ENCODE assay signal across 9 cellular contexts in genomic region chr6:138162947-138163569, GRCh38. TPM values are rescaled to one million over a fixed set of nuclear protein-coding genes. Genes with fewer than 3 reads are reported as not detected.
DNase-seq lines count a peak whose midpoint lies in the region; ATAC-seq and TF ChIP-seq lines count a peak whose summit lies in the region.
"Had no signal": no experiment of that assay in that cellular context is flagged by ENCODE, and none has a peak within 500 bp of the region (broad histone marks: within the 10 kb centered on the region; RNA-seq: fewer than 3 reads in every experiment).

No MANE protein-coding gene starts in this region.

- H3K4me1 Mint-ChIP-seq in Caco-2 (ENCODE audit: low read depth, unreplicated experiment) (peaks cover 7% of the 10 kb centered on the region), IgD-negative memory B cell (peaks cover 0 to 5% (median 4%) of the 10 kb centered on the region in 3 donors), nephron progenitor cell (peaks cover 12% of the 10 kb centered on the region)
- peaks cover 4% of the 10 kb centered on the region for H3K4me1 Mint-ChIP-seq in central memory CD8-positive, alpha-beta T cell

- CTCF ChIA-PET in Caco-2 (lab: Charles Lee) = no interaction called here

- POLR2A ChIA-PET in Caco-2 (lab: Charles Lee) = no interaction called here

- peaks cover 18% of the 10 kb centered on the region for H3K27me3 Mint-ChIP-seq in Caco-2 (ENCODE audit: insufficient read depth, unreplicated experiment)
- peaks cover 40% of the 10 kb centered on the region for H3K27me3 Mint-ChIP-seq in IgD-negative memory B cell
- peaks cover 72% of the 10 kb centered on the region for H3K27me3 Mint-ChIP-seq in central memory CD8-positive, alpha-beta T cell
- H3K27me3 Mint-ChIP-seq in nephron progenitor cell (ENCODE audit: low read depth, poor library complexity) = peaks cover 93% of the 10 kb centered on the region

- H3K36me3 ChIP-seq in Caco-2 (ENCODE audit: control insufficient read depth, insufficient read depth, low read length) = no peaks in the 10 kb centered on the region
- no peaks in the 10 kb centered on the region for H3K36me3 ChIP-seq in esophagus squamous epithelium

- no peak overlapping the region for H3K27ac ChIP-seq in esophagus squamous epithelium
- H3K27ac ChIP-seq: epithelial cell of prostate had no signal

- H3K4me3 ChIP-seq in Caco-2 (ENCODE audit: low read depth, low read length) (peak overlapping the region; percentile 68), esophagus squamous epithelium (peak overlapping the region in 1 of 4 donors; percentile 76)

- H3K9me3 ChIP-seq in Caco-2 (no peaks in the 10 kb centered on the region), esophagus squamous epithelium (no peaks in the 10 kb centered on the region)

- TSS peak; percentile 53 for BruUV-seq in Caco-2 (replicated peaks; lab: Mats Ljungman, UMichigan)

- no peak for DNase-seq in Caco-2
- DNase-seq in central memory CD8-positive, alpha-beta T cell (ENCODE audit: low spot score in 2 of 2) = no peak
- DNase-seq in nephron progenitor cell = no peak
- DNase-seq in esophagus squamous epithelium (lab: John Stamatoyannopoulos, UW) = no peak
- no peak for DNase-seq in globus pallidus (ENCODE audit: low spot score)
- no peak for DNase-seq in NCI-H82 treated with DMSO at 0.1 percent for 48 hours (lab: John Stamatoyannopoulos, UW; ENCODE audit: unreplicated experiment)

- no peaks in the 10 kb centered on the region for H3K36me3 Mint-ChIP-seq in Caco-2 (ENCODE audit: insufficient read depth, unreplicated experiment)
- no peaks in the 10 kb centered on the region for H3K36me3 Mint-ChIP-seq in IgD-negative memory B cell
- H3K36me3 Mint-ChIP-seq in central memory CD8-positive, alpha-beta T cell (ENCODE audit: insufficient read depth) = no peaks in the 10 kb centered on the region
- H3K36me3 Mint-ChIP-seq in nephron progenitor cell (ENCODE audit: low read depth) = no peaks in the 10 kb centered on the region

- intact Hi-C loops in Caco-2 (cut with micrococcal nuclease; ENCODE audit: unreplicated experiment) = loop anchor here (1.0 to 2.0 kb wide), 4 partner anchors 47 to 124 kb away; no protein-coding TSS in a partner anchor
- intact Hi-C loops in esophagus squamous epithelium (cut with DNase I) = no loop called here

- no peak overlapping the region for H3K27ac Mint-ChIP-seq in Caco-2 (ENCODE audit: unreplicated experiment)
- no peak overlapping the region for H3K27ac Mint-ChIP-seq in IgD-negative memory B cell
- no peak overlapping the region for H3K27ac Mint-ChIP-seq in central memory CD8-positive, alpha-beta T cell (ENCODE audit: low read depth)
- H3K27ac Mint-ChIP-seq in nephron progenitor cell = no peak overlapping the region

- TF ChIP-seq CTCF in Caco-2 (IDR thresholded peaks at IDR 0.05; ENCODE audit: insufficient read depth in 1 of 2, low read depth in 1 of 2, low read length in 1 of 2, severe bottlenecking in 1 of 2, unreplicated experiment in 1 of 2) = no peak
- TF ChIP-seq CTCF in nephron progenitor cell (IDR thresholded peaks at IDR 0.05) = no peak
- no peak for TF ChIP-seq CTCF in esophagus squamous epithelium (IDR thresholded peaks at IDR 0.05)

- TF ChIP-seq POLR2A in esophagus squamous epithelium (IDR thresholded peaks at IDR 0.05) = no peak

- no peak for ATAC-seq in central memory CD8-positive, alpha-beta T cell (replicated peaks; ENCODE audit: extremely low read depth, poor library complexity, severe bottlenecking)
- no peak for ATAC-seq in GM19452 (IDR thresholded peaks at IDR 0.05; ENCODE audit: unreplicated experiment)

- H3K9me3 Mint-ChIP-seq in Caco-2 (ENCODE audit: unreplicated experiment) (no peaks in the 10 kb centered on the region), IgD-negative memory B cell (no peaks in the 10 kb centered on the region), nephron progenitor cell (no peaks in the 10 kb centered on the region)
- H3K9me3 Mint-ChIP-seq in central memory CD8-positive, alpha-beta T cell = no peaks in the 10 kb centered on the region

- peak overlapping the region; percentile 71 for H3K4me3 Mint-ChIP-seq in Caco-2 (ENCODE audit: unreplicated experiment)
- peak overlapping the region; percentile 79 to 86 (median 80) for H3K4me3 Mint-ChIP-seq in IgD-negative memory B cell
- H3K4me3 Mint-ChIP-seq in central memory CD8-positive, alpha-beta T cell = peak overlapping the region; percentile 61
- H3K4me3 Mint-ChIP-seq in nephron progenitor cell = peak overlapping the region; percentile 76

- H3K4me1 ChIP-seq in Caco-2 (0 out of 2 replicates have a peak, but pooled peaks cover 5% of the 10 kb centered on the region), esophagus squamous epithelium (peaks cover 7 to 20% (median 10%) of the 10 kb centered on the region in 3 donors)

- 76 to 86% methylated on average over 5 of the region's 5 CpGs for WGBS in esophagus squamous epithelium, 2 donors

- H3K27me3 ChIP-seq in Caco-2 (replicated peaks; ENCODE audit: control insufficient read depth, insufficient read depth, low read length) = 0 out of 2 replicates have a peak, but pooled peaks cover 1% of the 10 kb centered on the region
- H3K27me3 ChIP-seq in esophagus squamous epithelium = peaks cover 0 to 87% (median 8%) of the 10 kb centered on the region in 4 donors

RNA-seq across cellular contexts. Expression of gene ARFGEF3, which starts 1.3 kb away (rescaled TPM):
- total RNA-seq in Caco-2 (2022) (5.2 and 5.6 TPM in 2 replicates), esophagus squamous epithelium (1 to 10 TPM in 2 of 4 donors, under 1 TPM in 2; 0.92 to 1.0 (median 0.99) TPM)
- not detected for polyA plus RNA-seq in IgD-negative memory B cell

RNA-seq across cellular contexts. Expression of gene PBOV1, which starts 55.2 kb away (rescaled TPM):
- total RNA-seq in Caco-2 (2022) = not detected in 2 replicates
- polyA plus RNA-seq in IgD-negative memory B cell = not detected
- total RNA-seq in esophagus squamous epithelium = not detected

RNA-seq across cellular contexts. Expression of gene PERP, which starts 55.8 kb away (rescaled TPM):
- total RNA-seq in Caco-2 (2022) (141 and 152 TPM in 2 replicates), esophagus squamous epithelium (100 to 1,000 TPM; 586 to 976 (median 833) TPM)
- 2.1 TPM for polyA plus RNA-seq in IgD-negative memory B cell
